8 cellular contexts compared by ENCODE assay signal in genomic region chr16:75402174-75402820, GRCh38. TPM values are rescaled to one million over a fixed set of nuclear protein-coding genes. Genes with fewer than 3 reads are reported as not detected.
DNase-seq lines count a peak whose midpoint lies in the region; ATAC-seq and TF ChIP-seq lines count a peak whose summit lies in the region.

No MANE protein-coding gene starts in this region.

- POLR2A ChIA-PET in HCT116 (lab: Charles Lee) = no interaction called here
- POLR2A ChIA-PET in activated CD4-positive, alpha-beta T cell treated with anti-CD3 and anti-CD28 coated beads, Interleukin-2, amount 10 ng/mL, durations not matched to agents 7 days and 5 days (lab: Charles Lee) = no interaction called here

- peaks cover 0 to 7% of the 10 kb centered on the region in 2 experiments; a peak in 1 of 4 replicates for H3K4me1 ChIP-seq in HCT116 (ENCODE audit: control insufficient read depth in 1 of 2, insufficient read depth in 2 of 2, low read length in 2 of 2)

- CTCF ChIA-PET in HCT116 (lab: Charles Lee) = interaction anchor here (0.6 to 4.0 kb wide), 5 partner anchors 17 to 204 kb away, joined by 3 to 25 read pairs (median 4); no protein-coding TSS in a partner anchor
- CTCF ChIA-PET in activated CD8-positive, alpha-beta memory T cell treated with anti-CD3 and anti-CD28 coated beads, Interleukin-2, amount 10 ng/mL, durations not matched to agents 7 days and 5 days (lab: Charles Lee) = interaction anchor here (0.8 to 6.2 kb wide), 7 partner anchors 17 to 203 kb away, joined by 3 to 30 read pairs (median 6); no protein-coding TSS in a partner anchor
- CTCF ChIA-PET in activated CD4-positive, alpha-beta T cell treated with anti-CD3 and anti-CD28 coated beads, Interleukin-2, amount 10 ng/mL, durations not matched to agents 7 days and 5 days (lab: Charles Lee) = interaction anchor here (0.5 to 1.7 kb wide), 4 partner anchors 8 to 203 kb away, joined by 3 to 7 read pairs (median 4); no protein-coding TSS in a partner anchor

- no peaks in the 10 kb centered on the region for H3K9me3 ChIP-seq in HCT116 (ENCODE audit: control insufficient read depth in 1 of 2, insufficient read depth in 1 of 2, low read depth in 1 of 2, low read length in 2 of 2)

- H3K27ac Mint-ChIP-seq in activated naive CD8-positive, alpha-beta T cell treated with anti-CD3 and anti-CD28 coated beads for 36 hours = peak overlapping the region; percentile 94
- H3K27ac Mint-ChIP-seq in activated CD8-positive, alpha-beta memory T cell treated with anti-CD3 and anti-CD28 coated beads, Interleukin-2, amount 10 ng/mL, durations not matched to agents 7 days and 5 days = no peak overlapping the region
- no peak overlapping the region for H3K27ac Mint-ChIP-seq in activated CD4-positive, alpha-beta T cell treated with anti-CD3 and anti-CD28 coated beads, Interleukin-2, amount 10 ng/mL, durations not matched to agents 7 days and 5 days

- H3K4me3 ChIP-seq in HCT116 (replicated peaks in 1 of 2; ENCODE audit: low read depth in 1 of 2, low read length in 2 of 2) (no peak overlapping the region), skeletal muscle cell (ENCODE audit: low read depth, low read length) (no peak overlapping the region)

- no peaks in the 10 kb centered on the region for H3K9me2 ChIP-seq in HCT116 (ENCODE audit: insufficient read depth)

- H3K27me3 ChIP-seq in HCT116 (ENCODE audit: insufficient read depth, low read length) = no peaks in the 10 kb centered on the region

- no peaks in the 10 kb centered on the region for H3K27me3 Mint-ChIP-seq in activated naive CD8-positive, alpha-beta T cell treated with anti-CD3 and anti-CD28 coated beads for 36 hours
- no peaks in the 10 kb centered on the region for H3K27me3 Mint-ChIP-seq in activated CD8-positive, alpha-beta memory T cell treated with anti-CD3 and anti-CD28 coated beads, Interleukin-2, amount 10 ng/mL, durations not matched to agents 7 days and 5 days
- H3K27me3 Mint-ChIP-seq in activated CD4-positive, alpha-beta T cell treated with anti-CD3 and anti-CD28 coated beads, Interleukin-2, amount 10 ng/mL, durations not matched to agents 7 days and 5 days = no peaks in the 10 kb centered on the region

- H3K9ac ChIP-seq in HCT116 (ENCODE audit: low read length) = no peak overlapping the region

- TF ChIP-seq POLR2A in HCT116 (IDR thresholded peaks at IDR 0.05; ENCODE audit: borderline replicate concordance, extremely low read depth, insufficient read depth, insufficient read length) = no peak

- H3K9me3 Mint-ChIP-seq in activated naive CD8-positive, alpha-beta T cell treated with anti-CD3 and anti-CD28 coated beads for 36 hours = no peaks in the 10 kb centered on the region
- H3K9me3 Mint-ChIP-seq in activated CD8-positive, alpha-beta memory T cell treated with anti-CD3 and anti-CD28 coated beads, Interleukin-2, amount 10 ng/mL, durations not matched to agents 7 days and 5 days (ENCODE audit: low read depth) = no peaks in the 10 kb centered on the region
- H3K9me3 Mint-ChIP-seq in activated CD4-positive, alpha-beta T cell treated with anti-CD3 and anti-CD28 coated beads, Interleukin-2, amount 10 ng/mL, durations not matched to agents 7 days and 5 days = no peaks in the 10 kb centered on the region

- TF ChIP-seq CTCF in HCT116 (IDR thresholded peaks at IDR 0.05 in 2 of 3, conservative IDR thresholded peaks at IDR 0.05 in 1 of 3; ENCODE audit: borderline replicate concordance in 1 of 3, insufficient read depth in 1 of 3, low read depth in 2 of 3, low read length in 2 of 3) = no peak

- H3K4me1 Mint-ChIP-seq in activated naive CD8-positive, alpha-beta T cell treated with anti-CD3 and anti-CD28 coated beads for 36 hours = peaks cover 18% of the 10 kb centered on the region
- H3K4me1 Mint-ChIP-seq in activated CD8-positive, alpha-beta memory T cell treated with anti-CD3 and anti-CD28 coated beads, Interleukin-2, amount 10 ng/mL, durations not matched to agents 7 days and 5 days = peaks cover 3% of the 10 kb centered on the region
- H3K4me1 Mint-ChIP-seq in activated CD4-positive, alpha-beta T cell treated with anti-CD3 and anti-CD28 coated beads, Interleukin-2, amount 10 ng/mL, durations not matched to agents 7 days and 5 days = no peaks in the 10 kb centered on the region

- H3K36me3 ChIP-seq in HCT116 (ENCODE audit: control insufficient read depth in 1 of 2, insufficient read depth in 2 of 2, low read length in 2 of 2) = peaks cover 0 to 4% of the 10 kb centered on the region in 2 experiments; a peak in 2 of 4 replicates

- H4K20me1 ChIP-seq in HCT116 (ENCODE audit: insufficient read depth) = no peaks in the 10 kb centered on the region

- no peak overlapping the region for H2AFZ ChIP-seq in HCT116 (ENCODE audit: low read depth, low read length, poor library complexity, severe bottlenecking)

- H3K36me3 Mint-ChIP-seq in activated naive CD8-positive, alpha-beta T cell treated with anti-CD3 and anti-CD28 coated beads for 36 hours = peaks cover 15% of the 10 kb centered on the region
- no peaks in the 10 kb centered on the region for H3K36me3 Mint-ChIP-seq in activated CD8-positive, alpha-beta memory T cell treated with anti-CD3 and anti-CD28 coated beads, Interleukin-2, amount 10 ng/mL, durations not matched to agents 7 days and 5 days
- peaks cover 5% of the 10 kb centered on the region for H3K36me3 Mint-ChIP-seq in activated CD4-positive, alpha-beta T cell treated with anti-CD3 and anti-CD28 coated beads, Interleukin-2, amount 10 ng/mL, durations not matched to agents 7 days and 5 days (ENCODE audit: low read depth)

- no peak overlapping the region for H3K27ac ChIP-seq in HCT116 (ENCODE audit: low read depth, low read length)

- ATAC-seq in HCT116 (no peak), GM19395 (IDR thresholded peaks at IDR 0.05; ENCODE audit: unreplicated experiment) (no peak), HG02981 (IDR thresholded peaks at IDR 0.05; ENCODE audit: unreplicated experiment) (no peak)
- no peak for ATAC-seq in activated CD8-positive, alpha-beta memory T cell treated with anti-CD3 and anti-CD28 coated beads, Interleukin-2, amount 10 ng/mL, durations not matched to agents 7 days and 5 days

- TF ChIP-seq RAD21 in HCT116 (IDR thresholded peaks at IDR 0.05; ENCODE audit: low read depth) = no peak

- H3K4me2 ChIP-seq in HCT116 (ENCODE audit: low read length) = no peak overlapping the region

- no TSS peak for BruUV-seq in HCT116 (replicated peaks; lab: Mats Ljungman, UMichigan)

- H3K4me3 Mint-ChIP-seq in activated naive CD8-positive, alpha-beta T cell treated with anti-CD3 and anti-CD28 coated beads for 36 hours = peak overlapping the region; percentile 29
- H3K4me3 Mint-ChIP-seq in activated CD8-positive, alpha-beta memory T cell treated with anti-CD3 and anti-CD28 coated beads, Interleukin-2, amount 10 ng/mL, durations not matched to agents 7 days and 5 days = no peak overlapping the region
- no peak overlapping the region for H3K4me3 Mint-ChIP-seq in activated CD4-positive, alpha-beta T cell treated with anti-CD3 and anti-CD28 coated beads, Interleukin-2, amount 10 ng/mL, durations not matched to agents 7 days and 5 days

- RAD21 ChIA-PET in HCT116 (lab: Charles Lee; ENCODE audit: low non-redundant PET in 1 of 2, low total read pairs in 2 of 2, uncharacterized antibody in 2 of 2, unreplicated experiment in 2 of 2) = interaction anchor here (1.9 to 2.5 kb wide), 1 partner anchor 203 kb away, joined by 6 to 10 read pairs; no protein-coding TSS in a partner anchor

- H3K79me2 ChIP-seq in HCT116 (ENCODE audit: insufficient read depth, low read length) = peaks cover 5% of the 10 kb centered on the region

- intact Hi-C loops in HCT116 (cut with micrococcal nuclease) = loop anchor here (5.0 kb wide), 2 partner anchors 170 to 360 kb away; no protein-coding TSS in a partner anchor

- no peak for DNase-seq in HCT116 (ENCODE audit: low read depth, low spot score)
- no peak for DNase-seq in activated naive CD8-positive, alpha-beta T cell treated with anti-CD3 and anti-CD28 coated beads for 36 hours
- DNase-seq in glomerular endothelial cell (ENCODE audit: extremely low read depth, low read depth, low spot score) = peak; percentile 82
- DNase-seq in skeletal muscle cell (ENCODE audit: low read depth) = peak; percentile 8
- DNase-seq in activated CD8-positive, alpha-beta memory T cell treated with anti-CD3 and anti-CD28 coated beads, Interleukin-2, amount 10 ng/mL, durations not matched to agents 7 days and 5 days = no peak
- DNase-seq in activated CD4-positive, alpha-beta T cell treated with anti-CD3 and anti-CD28 coated beads, Interleukin-2, amount 10 ng/mL, durations not matched to agents 7 days and 5 days = no peak

TF ChIP-seq in HCT116, 20 proteins besides CTCF, POLR2A, EP300 and RAD21 (continues in another document):
- TF ChIP-seq ZBTB33 (IDR thresholded peaks at IDR 0.05; ENCODE audit: extremely low read depth, insufficient replicate concordance, low read length) = no peak
- no peak for TF ChIP-seq ZFX (IDR thresholded peaks at IDR 0.05)
- no peak; the same call in 1 of the 2 replicates for TF ChIP-seq CBX3 (IDR thresholded peaks at IDR 0.05; ENCODE audit: low read depth)
- no peak for TF ChIP-seq POLR2AphosphoS5 (IDR thresholded peaks at IDR 0.05; ENCODE audit: low read depth, low read length)
- no peak for TF ChIP-seq MAX (IDR thresholded peaks at IDR 0.05)

RNA-seq across cellular contexts. Expression of gene CFDP1, which starts 31.0 kb away (rescaled TPM):
- total RNA-seq in HCT116 (2021; ENCODE audit: unreplicated experiment) (45.3 TPM), glomerular endothelial cell (69.7 and 74.8 TPM in 2 replicates)
- polyA plus RNA-seq in HCT116 (2012) = 40.9 and 53.4 TPM in 2 replicates
- 10 to 100 TPM; 35.8 to 36.8 TPM for total RNA-seq in activated naive CD8-positive, alpha-beta T cell treated with anti-CD3 and anti-CD28 coated beads for 36 hours
- 10 to 100 TPM; 31.4 to 44.0 TPM for total RNA-seq in activated CD8-positive, alpha-beta memory T cell treated with anti-CD3 and anti-CD28 coated beads, Interleukin-2, amount 10 ng/mL, durations not matched to agents 7 days and 5 days
- 10 to 100 TPM; 42.4 to 43.7 TPM for total RNA-seq in activated CD4-positive, alpha-beta T cell treated with anti-CD3 and anti-CD28 coated beads, Interleukin-2, amount 10 ng/mL, durations not matched to agents 7 days and 5 days

Comparison
In these comparisons a context has a peak if more than half of its experiments do, and no peak if none do; other contexts are left out.
1. DNase-seq: peak in glomerular endothelial cell (single experiment) and skeletal muscle cell (single experiment); none in HCT116 (single experiment), activated naive CD8-positive, alpha-beta T cell treated with anti-CD3 and anti-CD28 coated beads for 36 hours (single experiment), activated CD8-positive, alpha-beta memory T cell treated with anti-CD3 and anti-CD28 coated beads, Interleukin-2, amount 10 ng/mL, durations not matched to agents 7 days and 5 days (single experiment) and activated CD4-positive, alpha-beta T cell treated with anti-CD3 and anti-CD28 coated beads, Interleukin-2, amount 10 ng/mL, durations not matched to agents 7 days and 5 days (single experiment).